18 cellular contexts compared by ENCODE assay signal in the genomic region with DNA sequence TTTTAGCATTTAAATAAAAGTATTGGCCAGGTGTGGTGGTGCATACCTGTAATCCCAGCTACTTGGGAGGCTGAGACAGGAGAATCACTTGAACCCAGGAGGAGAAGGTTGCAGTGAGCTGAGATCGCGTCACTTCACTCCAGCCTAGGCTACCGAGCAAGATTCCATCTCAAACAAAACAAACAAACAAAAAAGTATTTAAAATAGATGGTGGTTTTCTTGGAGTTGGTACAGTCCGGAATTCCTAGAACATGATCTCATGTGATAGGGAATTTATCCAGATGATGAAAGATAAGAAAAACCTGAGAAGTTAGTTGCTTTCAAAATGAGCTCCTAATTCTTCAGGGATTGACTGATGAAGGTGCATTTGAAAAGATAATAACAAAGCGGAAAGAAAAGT.
DNase-seq lines count a peak whose midpoint lies in the region; ATAC-seq and TF ChIP-seq lines count a peak whose summit lies in the region.
"Had no signal": no experiment of that assay in that cellular context is flagged by ENCODE, and none has a peak within 500 bp of the region (broad histone marks: within the 10 kb centered on the region; RNA-seq: fewer than 3 reads in every experiment).

No MANE protein-coding gene starts in this region.

- peaks cover 24% of the 10 kb centered on the region for H3K36me3 ChIP-seq in brain microvascular endothelial cell (replicated peaks)

- TF ChIP-seq CTCF in brain microvascular endothelial cell (IDR thresholded peaks at IDR 0.05; ENCODE audit: low read depth, low read length, missing control alignments) (no peak), omental fat pad (IDR thresholded peaks at IDR 0.05) (no peak)

- H3K27ac ChIP-seq in brain microvascular endothelial cell = peak overlapping the region; percentile 65
- H3K27ac ChIP-seq: cardiac muscle cell, KMS-11, neural progenitor cell, skin epidermis had no signal

- ATAC-seq in HG03565 (IDR thresholded peaks at IDR 0.05; ENCODE audit: unreplicated experiment) (no peak), omental fat pad (ENCODE audit: low FRiP score) (no peak), GM19035 (IDR thresholded peaks at IDR 0.05; ENCODE audit: unreplicated experiment) (no peak)
- ATAC-seq: WTC11 had no signal

- peak; percentile 12 for DNase-seq in AG08396 (ENCODE audit: low spot score)
- DNase-seq in LHCN-M2 (ENCODE audit: low read depth) = peak; percentile 68
- peak; percentile 84 for DNase-seq in brain microvascular endothelial cell
- DNase-seq in hepatic stellate cell (ENCODE audit: low spot score) = peak; percentile 18
- no peak for DNase-seq in activated CD4-positive, alpha-beta T cell treated with anti-CD3 and anti-CD28 coated beads, Interleukin-2, amount 50 U/mL, for 48 hours
- no peak for DNase-seq in omental fat pad (ENCODE audit: low spot score)
- DNase-seq: activated gamma-delta T cell, Calu3, NCI-H1436 treated with DMSO at 0.1 percent for 48 hours, NCI-H446, OCI-M1 had no signal

- H3K27me3 ChIP-seq in brain microvascular endothelial cell (replicated peaks) = no peaks in the 10 kb centered on the region
- H3K27me3 ChIP-seq: cardiac muscle cell, neural progenitor cell had no signal

- in situ Hi-C loops in brain microvascular endothelial cell (cut with HindIII; ENCODE audit: low pct_ligation_motif_present, low sequenced_read_pairs) = no loop called here

- no peak overlapping the region for H3K4me3 ChIP-seq in brain microvascular endothelial cell (ENCODE audit: low read depth, low read length)
- H3K4me3 ChIP-seq: cardiac muscle cell, neural progenitor cell, skin epidermis had no signal

Comparison
In these comparisons a context has a peak if more than half of its experiments do, and no peak if none do; other contexts are left out.
1. DNase-seq: peak in AG08396 (single experiment), LHCN-M2 (single experiment), brain microvascular endothelial cell (single experiment) and hepatic stellate cell (single experiment); none in activated CD4-positive, alpha-beta T cell treated with anti-CD3 and anti-CD28 coated beads, Interleukin-2, amount 50 U/mL, for 48 hours (0 of 2) and omental fat pad (single experiment).